ENCODE assay signal across 9 cellular contexts in genomic region chr15:75532413-75533250, GRCh38. TPM values are rescaled to one million over a fixed set of nuclear protein-coding genes. Genes with fewer than 3 reads are reported as not detected.
DNase-seq lines count a peak whose midpoint lies in the region; ATAC-seq, FAIRE-seq and TF ChIP-seq lines count a peak whose summit lies in the region.
"Had no signal": no experiment of that assay in that cellular context is flagged by ENCODE, and none has a peak within 500 bp of the region (broad histone marks: within the 10 kb centered on the region; RNA-seq: fewer than 3 reads in every experiment).

No MANE protein-coding gene starts in this region.

- peak; percentile 92 for FAIRE-seq in HepG2 (lab: Jason Lieb, UNC)

- H2AFZ ChIP-seq in HepG2 (ENCODE audit: low read length): no peak overlapping the region

- no peak for TF ChIP-seq POLR2A in HepG2 (IDR thresholded peaks at IDR 0.05; ENCODE audit: insufficient read depth in 1 of 2, low read depth in 2 of 2, low read length in 2 of 2)

- no peak overlapping the region for H3K4me2 ChIP-seq in HepG2 (ENCODE audit: low read depth, low read length)

- H3K27ac ChIP-seq in HepG2 (ENCODE audit: extremely low read length, insufficient read depth, low read length) (peak overlapping the region; percentile 1), upper lobe of right lung (peak overlapping the region; percentile 42)
- H3K27ac ChIP-seq: SK-N-MC had no signal

- H3K4me1 ChIP-seq in HepG2 (ENCODE audit: insufficient read depth, low read length) (peaks cover 21% of the 10 kb centered on the region), upper lobe of right lung (peaks cover 23% of the 10 kb centered on the region)

- ATAC-seq in HepG2: peak; percentile 94
- ATAC-seq in upper lobe of right lung: peak; percentile 94
- no peak for ATAC-seq in GM19328 (IDR thresholded peaks at IDR 0.05; ENCODE audit: unreplicated experiment)
- ATAC-seq in GM18502 (IDR thresholded peaks at IDR 0.05; ENCODE audit: poor library complexity, unreplicated experiment): no peak

- TF ChIP-seq RAD21 in HepG2 (CRISPR knock-in tag; IDR thresholded peaks at IDR 0.05): no peak

- H3K36me3 ChIP-seq in HepG2 (replicated peaks in 1 of 2; ENCODE audit: control insufficient read depth in 1 of 2, insufficient read depth in 2 of 2, low read length in 2 of 2): no peaks in the 10 kb centered on the region; a peak in 2 of 5 replicates
- H3K36me3 ChIP-seq in upper lobe of right lung: no peaks in the 10 kb centered on the region

- H3K79me2 ChIP-seq in HepG2 (ENCODE audit: insufficient read depth, low read length): peaks cover 12% of the 10 kb centered on the region

- CTCF ChIA-PET in HepG2 (lab: Yijun Ruan, JAX; ENCODE audit: low intra/inter-chr PET ratio, low total read pairs): no interaction called here

- H3K9me3 ChIP-seq in HepG2 (ENCODE audit: low read length): no peaks in the 10 kb centered on the region
- no peaks in the 10 kb centered on the region for H3K9me3 ChIP-seq in upper lobe of right lung

- intact Hi-C loops in HepG2 (cut with micrococcal nuclease; ENCODE audit: unreplicated experiment): no loop called here
- intact Hi-C loops in upper lobe of right lung (cut with DNase I): no loop called here

- POLR2A ChIA-PET in HepG2 (lab: Yijun Ruan, JAX): interaction anchor here (0.8 to 1.3 kb wide), 2 partner anchors 72 to 107 kb away, joined by 3 to 4 read pairs; partner anchors contain the start of gene IMP3

- peak; percentile 75 for DNase-seq in EL
- peak; percentile 4 for DNase-seq in NCI-H2196 treated with DMSO at 0.1 percent for 48 hours (lab: John Stamatoyannopoulos, UW; ENCODE audit: unreplicated experiment)
- DNase-seq in choroid plexus epithelial cell (ENCODE audit: low read depth): peak; percentile 99
- peak; percentile 57 for DNase-seq in HepG2 (ENCODE audit: low spot score)
- DNase-seq in upper lobe of right lung: no peak
- DNase-seq in NCI-H446 treated with DMSO at 0.1 percent for 48 hours (lab: John Stamatoyannopoulos, UW): no peak

- H3K27me3 ChIP-seq in HepG2 (ENCODE audit: control insufficient read depth in 1 of 2, insufficient read depth in 2 of 2, low read length in 2 of 2) (no peaks in the 10 kb centered on the region), upper lobe of right lung (no peaks in the 10 kb centered on the region)

- TF ChIP-seq EP300 in HepG2 (IDR thresholded peaks at IDR 0.05; ENCODE audit: low read depth in 2 of 2, low read length in 2 of 2): no peak
- TF ChIP-seq EP300 in HepG2 (CRISPR knock-in tag; IDR thresholded peaks at IDR 0.05; ENCODE audit: borderline replicate concordance): no peak

- BruUV-seq in HepG2 (replicated peaks; lab: Mats Ljungman, UMichigan): no TSS peak

- H3K4me3 ChIP-seq in choroid plexus epithelial cell (ENCODE audit: low read depth, low read length): no peak overlapping the region
- H3K4me3 ChIP-seq in HepG2 (replicated peaks in 1 of 3; ENCODE audit: insufficient read depth in 1 of 3, low read depth in 2 of 3, low read length in 3 of 3): no peak overlapping the region
- H3K4me3 ChIP-seq in upper lobe of right lung: no peak overlapping the region
- H3K4me3 ChIP-seq: SK-N-MC had no signal

- TF ChIP-seq CTCF in choroid plexus epithelial cell (conservative IDR thresholded peaks at IDR 0.05; ENCODE audit: low read depth, low read length) (peak; percentile 45), HepG2 (CRISPR knock-in tag; IDR thresholded peaks at IDR 0.05) (peak; percentile 67), upper lobe of right lung (IDR thresholded peaks at IDR 0.05) (peak; percentile 56)

- peaks cover 4% of the 10 kb centered on the region; the same call in 1 of the 2 replicates for H4K20me1 ChIP-seq in HepG2 (ENCODE audit: insufficient read depth, low read length)

- H3K9ac ChIP-seq in HepG2 (ENCODE audit: insufficient read depth, low read depth, low read length): no peak overlapping the region

- in situ Hi-C loops in HepG2 (cut with HindIII; ENCODE audit: extremely low pct_ligation_motif_present, low pct_unique_long_range_greater_than_20kb): no loop called here

- 23% methylated on average over 1 of the region's 1 CpG for WGBS in HepG2 (ENCODE audit: low lambda C conversion rate)

TF ChIP-seq in HepG2, 621 proteins besides CTCF, POLR2A, EP300 and RAD21 (continues in another document):
- TF ChIP-seq XRCC5 (optimal IDR thresholded peaks at IDR 0.05; ENCODE audit: low read length) (peak; percentile 66), FOXP4 (CRISPR knock-in tag; IDR thresholded peaks at IDR 0.05) (no peak), SMC3 (IDR thresholded peaks at IDR 0.05; ENCODE audit: low read length) (peak; percentile 50; the same call in 1 of the 2 replicates), RFXAP (CRISPR knock-in tag; IDR thresholded peaks at IDR 0.05; ENCODE audit: borderline replicate concordance) (no peak), TRIM22 (IDR thresholded peaks at IDR 0.05) (no peak), ZFY (CRISPR knock-in tag; IDR thresholded peaks at IDR 0.05) (0 out of 2 replicates have a peak, but pooled peaks have one; percentile 23), MNT (IDR thresholded peaks at IDR 0.05) (0 out of 2 replicates have a peak, but pooled peaks have one; percentile 5), FOXA3 (CRISPR knock-in tag; IDR thresholded peaks at IDR 0.05) (peak; percentile 56), STAG1 (CRISPR knock-in tag; IDR thresholded peaks at IDR 0.05) (peak; percentile 39), ZNF317 (CRISPR knock-in tag; IDR thresholded peaks at IDR 0.05) (0 out of 2 replicates have a peak, but pooled peaks have one; percentile 51), SAP130 (CRISPR knock-in tag; IDR thresholded peaks at IDR 0.05; ENCODE audit: low read depth) (peak; percentile 37; the same call in 1 of the 2 replicates)

RNA-seq across cellular contexts. Expression of gene PTPN9, which starts 46.5 kb away (rescaled TPM):
- total RNA-seq in HepG2 (2016; rRNA removed; fragmentation: Illumina TruSeq; extraction: Trizol) (16.5 and 16.6 TPM in 2 replicates), upper lobe of right lung (26.0 TPM)
- total RNA-seq in HepG2 (2016; cell fraction: cytosol; rRNA removed; fragmentation: Illumina TruSeq; extraction: Trizol; ENCODE audit: low read depth): 12.9 and 15.6 TPM in 2 replicates
- total RNA-seq in HepG2 (2016; cell fraction: insoluble cytoplasmic fraction; rRNA removed; fragmentation: Illumina TruSeq; extraction: Trizol): 16.3 and 17.5 TPM in 2 replicates
- total RNA-seq in HepG2 (2016; cell fraction: membrane; rRNA removed; fragmentation: Illumina TruSeq; extraction: Trizol): 20.4 and 21.9 TPM in 2 replicates
- 11.6 and 14.4 TPM in 2 replicates for total RNA-seq in HepG2 (2016; cell fraction: nucleus; rRNA removed; fragmentation: Illumina TruSeq; extraction: Trizol)
- polyA plus RNA-seq in HepG2 (2011; rRNA removed): 19.9 and 21.3 TPM in 2 replicates
- polyA plus RNA-seq in HepG2 (2011; cell fraction: cytosol; rRNA removed): 21.8 and 22.9 TPM in 2 replicates
- 12.9 and 15.1 TPM in 2 replicates for polyA plus RNA-seq in HepG2 (2011; cell fraction: nucleus; rRNA removed)
- polyA plus RNA-seq in HepG2 (2012): 13.3 and 14.1 TPM in 2 replicates
- 5.8 and 6.2 TPM in 2 replicates for polyA plus RNA-seq in HepG2 (2016; cell fraction: cytosol; fragmentation: Illumina TruSeq; extraction: Trizol; ENCODE audit: low read depth)
- 16.3 and 19.5 TPM in 2 replicates for polyA plus RNA-seq in HepG2 (2016; cell fraction: insoluble cytoplasmic fraction; fragmentation: Illumina TruSeq; extraction: Trizol; ENCODE audit: low read depth)
- polyA plus RNA-seq in HepG2 (2016; cell fraction: membrane; fragmentation: Illumina TruSeq; extraction: Trizol; ENCODE audit: low read depth): 14.9 and 15.7 TPM in 2 replicates
- polyA plus RNA-seq in HepG2 (2016; cell fraction: nucleus; fragmentation: Illumina TruSeq; extraction: Trizol; ENCODE audit: insufficient read depth, low read depth): 13.5 and 15.4 TPM in 2 replicates
- 75.2 and 86.3 TPM in 2 replicates for polyA minus RNA-seq in HepG2 (2011; rRNA and poly(A)+ RNA removed; ENCODE audit: low replicate concordance)
- polyA minus RNA-seq in HepG2 (2011; cell fraction: cytosol; rRNA and poly(A)+ RNA removed): 11.8 and 13.8 TPM in 2 replicates
- 13.6 and 20.1 TPM in 2 replicates for polyA minus RNA-seq in HepG2 (2011; cell fraction: nucleus; rRNA and poly(A)+ RNA removed)

Comparison
In these comparisons a context has a peak if more than half of its experiments do, and no peak if none do; other contexts are left out.
1. DNase-seq: peak in EL (single experiment), NCI-H2196 treated with DMSO at 0.1 percent for 48 hours (single experiment), choroid plexus epithelial cell (single experiment) and HepG2 (single experiment); none in upper lobe of right lung (single experiment) and NCI-H446 treated with DMSO at 0.1 percent for 48 hours (single experiment).
2. ATAC-seq: peak in HepG2 (single experiment) and upper lobe of right lung (single experiment); none in GM19328 (single experiment) and GM18502 (single experiment).
3. Peak in every context shown above with its lines, with median percentiles within 50 percentile points of each other: CTCF ChIP-seq.